In genomic region chr5:14810282-14810681, GRCh38 we compare ENCODE assay signal across 8 cellular contexts.
DNase-seq lines count a peak whose midpoint lies in the region; ATAC-seq and TF ChIP-seq lines count a peak whose summit lies in the region.

No MANE protein-coding gene starts in this region.

- TF ChIP-seq CTCF in PC-3 (conservative IDR thresholded peaks at IDR 0.05; ENCODE audit: low read depth, low read length) = no peak
- TF ChIP-seq CTCF in dorsolateral prefrontal cortex (IDR thresholded peaks at IDR 0.05 in 54 of 56, conservative IDR thresholded peaks at IDR 0.05 in 2 of 56; ENCODE audit: low read depth in 1 of 56, partially characterized antibody in 56 of 56) = no peak
- TF ChIP-seq CTCF in gastrocnemius medialis (IDR thresholded peaks at IDR 0.05 in 4 of 5, conservative IDR thresholded peaks at IDR 0.05 in 1 of 5) = no peak
- no peak for TF ChIP-seq CTCF in sigmoid colon (IDR thresholded peaks at IDR 0.05)
- no peak for TF ChIP-seq CTCF in testis (IDR thresholded peaks at IDR 0.05)

- no TSS peak for BruUV-seq in PC-3 (replicated peaks; lab: Mats Ljungman, UMichigan)

- POLR2A ChIA-PET in PC-3 (lab: Charles Lee; ENCODE audit: unreplicated experiment) = no interaction called here

- H3K4me2 ChIP-seq in PC-3 (ENCODE audit: low read length) = peak overlapping the region; percentile 69

- H3K4me1 ChIP-seq in PC-3 (ENCODE audit: insufficient read depth, low read length) = peaks cover 25% of the 10 kb centered on the region
- peaks cover 58 to 59% of the 10 kb centered on the region in 2 donors for H3K4me1 ChIP-seq in gastrocnemius medialis
- H3K4me1 ChIP-seq in sigmoid colon = peaks cover 0 to 5% (median 0%) of the 10 kb centered on the region in 4 donors
- no peaks in the 10 kb centered on the region for H3K4me1 ChIP-seq in testis

- CTCF ChIA-PET in PC-3 (lab: Charles Lee) = no interaction called here

- H3K79me2 ChIP-seq in PC-3 (ENCODE audit: low read length) = no peaks in the 10 kb centered on the region

- peak overlapping the region; percentile 17; the same call in 1 of the 2 replicates for H3K4me3 ChIP-seq in PC-3 (ENCODE audit: low read length)
- H3K4me3 ChIP-seq in dorsolateral prefrontal cortex = peak overlapping the region in 27 of 59 donors; percentile 1 to 49 (median 24)
- H3K4me3 ChIP-seq in gastrocnemius medialis = peak overlapping the region in 1 of 4 donors; percentile 19
- H3K4me3 ChIP-seq in sigmoid colon = no peak overlapping the region
- H3K4me3 ChIP-seq in testis = no peak overlapping the region

- H4K20me1 ChIP-seq in PC-3 (ENCODE audit: low read length) = no peaks in the 10 kb centered on the region

- H3K9me2 ChIP-seq in PC-3 (replicated peaks; ENCODE audit: low read length) = no peaks in the 10 kb centered on the region

- no peak overlapping the region for H2AFZ ChIP-seq in PC-3 (ENCODE audit: low read length)

- 95% methylated on average over 6 of the region's 6 CpGs for WGBS in sigmoid colon, 2 donors
- WGBS in testis, 2 donors = 91 to 93% methylated on average over 6 of the region's 6 CpGs

- peak overlapping the region; percentile 37 for H3K9ac ChIP-seq in PC-3 (ENCODE audit: low read length)

- no peaks in the 10 kb centered on the region for H3K27me3 ChIP-seq in PC-3 (ENCODE audit: low read length)
- no peaks in the 10 kb centered on the region for H3K27me3 ChIP-seq in dorsolateral prefrontal cortex
- no peaks in the 10 kb centered on the region for H3K27me3 ChIP-seq in gastrocnemius medialis
- no peaks in the 10 kb centered on the region for H3K27me3 ChIP-seq in sigmoid colon
- no peaks in the 10 kb centered on the region for H3K27me3 ChIP-seq in testis

- H3K36me3 ChIP-seq in PC-3 (ENCODE audit: low read depth, low read length) (no peaks in the 10 kb centered on the region), gastrocnemius medialis (no peaks in the 10 kb centered on the region), sigmoid colon (no peaks in the 10 kb centered on the region), testis (ENCODE audit: low read depth, missing control alignments) (no peaks in the 10 kb centered on the region)

- DNase-seq in EH (ENCODE audit: low read depth) (peak; percentile 17), PC-3 (no peak), dorsolateral prefrontal cortex (no peak), gastrocnemius medialis (no peak), sigmoid colon (no peak), testis (no peak), NCI-H1417 (lab: John Stamatoyannopoulos, UW) (no peak)
- no peak for DNase-seq in stimulated activated CD4-positive, alpha-beta T cell treated with anti-CD3 and anti-CD28 coated beads, Interleukin-2, amount 100 ng/mL, for 48 hours

- ATAC-seq in PC-3 (no peak), gastrocnemius medialis (no peak)

- intact Hi-C loops in PC-3 (cut with micrococcal nuclease) (loop anchor here (10.0 kb wide), 1 partner anchor 55 kb away; no protein-coding TSS in a partner anchor), dorsolateral prefrontal cortex (cut with DNase I) (no loop called here), gastrocnemius medialis (cut with DNase I; ENCODE audit: low total_unique reads) (loop anchor here (2.0 kb wide), 1 partner anchor 21 kb away; no protein-coding TSS in a partner anchor), sigmoid colon (cut with DNase I) (no loop called here), testis (cut with DNase I; ENCODE audit: low total_unique reads) (no loop called here)

- peak overlapping the region; percentile 78 for H3K27ac ChIP-seq in PC-3 (ENCODE audit: low read length)
- H3K27ac ChIP-seq in dorsolateral prefrontal cortex = peak overlapping the region in 56 of 59 donors; percentile 9 to 83 (median 69)
- H3K27ac ChIP-seq in gastrocnemius medialis = peak overlapping the region; percentile 26 to 58 (median 52)
- peak overlapping the region in 2 of 4 donors; percentile 39 to 45 for H3K27ac ChIP-seq in sigmoid colon
- H3K27ac ChIP-seq in testis = peak overlapping the region in 1 of 2 donors; percentile 30

- no peak for TF ChIP-seq EP300 in sigmoid colon (IDR thresholded peaks at IDR 0.05)

- no peaks in the 10 kb centered on the region for H3K9me3 ChIP-seq in PC-3 (ENCODE audit: low read length)
- H3K9me3 ChIP-seq in gastrocnemius medialis = no peaks in the 10 kb centered on the region
- H3K9me3 ChIP-seq in sigmoid colon = no peaks in the 10 kb centered on the region
- no peaks in the 10 kb centered on the region for H3K9me3 ChIP-seq in testis

- TF ChIP-seq POLR2A in gastrocnemius medialis (IDR thresholded peaks at IDR 0.05) (no peak), sigmoid colon (IDR thresholded peaks at IDR 0.05) (no peak), testis (IDR thresholded peaks at IDR 0.05) (no peak)

- in situ Hi-C loops in gastrocnemius medialis (cut with MboI; ENCODE audit: low sequenced_read_pairs in 4 of 4) = no loop called here

- H3F3A ChIP-seq in PC-3 (ENCODE audit: low read length, unreplicated experiment) = no peaks in the 10 kb centered on the region

Comparison
In these comparisons a context has a peak if more than half of its experiments do, and no peak if none do; other contexts are left out.
1. intact Hi-C loops: an anchor here in PC-3 (10.0 kb wide) and gastrocnemius medialis (2.0 kb wide); none called in dorsolateral prefrontal cortex, sigmoid colon and testis.